ENCODE assay signal across 16 cellular contexts in the genomic region with DNA sequence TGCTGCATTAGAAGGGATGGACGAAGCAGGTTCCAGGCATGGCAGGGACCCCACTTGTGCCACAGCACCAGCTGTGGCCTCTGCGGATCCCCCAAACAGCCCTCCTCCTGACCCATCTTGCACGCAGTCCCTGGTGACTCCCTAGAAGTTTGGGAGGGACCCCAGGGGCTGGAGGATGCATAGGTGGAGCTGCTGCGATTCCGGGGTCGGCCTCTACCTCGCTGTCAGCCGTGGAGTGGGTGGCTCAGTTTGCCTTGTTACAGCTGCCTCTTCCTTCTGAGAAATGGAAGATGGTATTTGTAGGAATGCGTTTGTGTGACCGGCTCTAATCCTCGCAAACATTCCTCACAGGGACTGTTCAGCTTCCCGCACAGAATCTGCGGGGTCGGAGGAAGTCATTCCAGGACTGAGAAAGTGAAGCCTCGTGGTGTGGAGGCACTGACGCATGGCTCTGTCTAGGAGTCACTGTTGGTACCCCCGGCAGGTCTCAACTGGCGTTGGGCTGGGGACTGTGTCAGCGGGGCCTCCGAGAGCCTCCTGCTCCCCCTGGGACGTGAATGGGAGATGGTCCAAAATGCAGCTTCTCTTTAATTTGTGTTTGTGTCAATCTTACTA. TPM values are rescaled to one million over a fixed set of nuclear protein-coding genes. Genes with fewer than 3 reads are reported as not detected.
DNase-seq lines count a peak whose midpoint lies in the region; FAIRE-seq and TF ChIP-seq lines count a peak whose summit lies in the region.
"Had no signal": no experiment of that assay in that cellular context is flagged by ENCODE, and none has a peak within 500 bp of the region (broad histone marks: within the 10 kb centered on the region; RNA-seq: fewer than 3 reads in every experiment).

No MANE protein-coding gene starts in this region.

- H2AFZ ChIP-seq in neuronal stem cell (ENCODE audit: low read length): no peak overlapping the region
- H2AFZ ChIP-seq: PC-9 had no signal

- H3K23ac ChIP-seq in neuronal stem cell (ENCODE audit: low read depth, low read length, poor library complexity): peak overlapping the region; percentile 25

- H4K8ac ChIP-seq in neuronal stem cell (ENCODE audit: low read depth, low read length): no peak overlapping the region

- peak overlapping the region; percentile 61 for H2AK5ac ChIP-seq in neuronal stem cell (ENCODE audit: low read depth, low read length)

- H4K91ac ChIP-seq in neuronal stem cell (ENCODE audit: low read depth, low read length, poor library complexity): peak overlapping the region; percentile 85

- H3K4ac ChIP-seq in neuronal stem cell (ENCODE audit: low read length): peak overlapping the region; percentile 66

- no CpG with 5 or more reads among the region's 21 CpGs for WGBS in neuronal stem cell (ENCODE audit: extremely low coverage in 2 of 2, insufficient read length in 2 of 2, insufficient replicate concordance in 1 of 2), 2 donors

- H3K9ac ChIP-seq in BLaER1 treated with 17β-estradiol and CSF1 and Interleukin-3, amounts not matched to agents 10 nM and 100 nM: peak overlapping the region in 4 of 11 experiments; percentile 21 to 65 (median 42); a peak in 3 of 22 replicates
- no peak overlapping the region for H3K9ac ChIP-seq in neuronal stem cell (ENCODE audit: low read depth, low read length, poor library complexity)

- no peaks in the 10 kb centered on the region for H3K9me3 ChIP-seq in BLaER1 treated with 17β-estradiol and CSF1 and Interleukin-3, amounts not matched to agents 10 nM and 100 nM (replicated peaks in 1 of 11)
- H3K9me3 ChIP-seq in neuronal stem cell (replicated peaks in 1 of 2; ENCODE audit: control insufficient read depth in 2 of 2, insufficient read depth in 1 of 2, low read depth in 1 of 2, low read length in 2 of 2): peaks cover 0 to 4% of the 10 kb centered on the region in 2 donors

- no peak overlapping the region for H3K4me3 Mint-ChIP-seq in brain
- H3K4me3 Mint-ChIP-seq: activated naive CD8-positive, alpha-beta T cell treated with anti-CD3 and anti-CD28 coated beads, Interleukin-2, amount 10 ng/mL, durations not matched to agents 7 days and 5 days; activated T-helper 1 cell treated with anti-CD3 and anti-CD28 coated beads, Interleukin-12 subunit alpha, Interleukin-12 subunit beta, Interleukin-2, Interleukin-4 antibody, amounts not matched to agents 30 ng/mL and 10 ng/mL and 1 ng/mL, durations not matched to agents 14 hours and 24 hours and 36 hours had no signal

- 0 out of 22 replicates have a peak, but pooled peaks cover 0 to 6% (median 0%) of the 10 kb centered on the region in 11 experiments for H3K27me3 ChIP-seq in BLaER1 treated with 17β-estradiol and CSF1 and Interleukin-3, amounts not matched to agents 10 nM and 100 nM
- H3K27me3 ChIP-seq in neuronal stem cell (ENCODE audit: control insufficient read depth in 3 of 3, insufficient read depth in 3 of 3, low read depth in 1 of 3, low read length in 3 of 3): peaks cover 0 to 2% (median 0%) of the 10 kb centered on the region in 3 experiments

- peaks cover 6% of the 10 kb centered on the region for H3K36me3 Mint-ChIP-seq in brain

- H3K4me1 Mint-ChIP-seq in brain: peaks cover 70% of the 10 kb centered on the region

- H3K4me2 ChIP-seq in BLaER1 treated with 17β-estradiol and CSF1 and Interleukin-3, amounts not matched to agents 10 nM and 100 nM: peak overlapping the region; percentile 82 to 99 (median 96)
- no peak overlapping the region for H3K4me2 ChIP-seq in neuronal stem cell (ENCODE audit: insufficient read depth, low read length, poor library complexity, severe bottlenecking)
- H3K4me2 ChIP-seq: PC-9 had no signal

- peak overlapping the region; percentile 80 for H3K18ac ChIP-seq in neuronal stem cell (ENCODE audit: low read length)

- FAIRE-seq in D721Med (lab: Jason Lieb, UNC): no peak

- no peak overlapping the region for H2BK15ac ChIP-seq in neuronal stem cell (ENCODE audit: low read length)

- no peak overlapping the region for H3K27ac ChIP-seq in BLaER1 treated with 17β-estradiol and CSF1 and Interleukin-3, amounts not matched to agents 10 nM and 100 nM
- no peak overlapping the region for H3K27ac ChIP-seq in neuronal stem cell (replicated peaks; ENCODE audit: low read length)
- H3K27ac ChIP-seq: PC-9 had no signal

- peak overlapping the region; percentile 66 for H2BK5ac ChIP-seq in neuronal stem cell (ENCODE audit: low read length)

- peak overlapping the region in 3 of 5 experiments; percentile 1 to 85 (median 40) for H3K27ac Mint-ChIP-seq in brain
- H3K27ac Mint-ChIP-seq: activated T-helper 1 cell treated with anti-CD3 and anti-CD28 coated beads, Interleukin-12 subunit alpha, Interleukin-12 subunit beta, Interleukin-2, Interleukin-4 antibody, amounts not matched to agents 30 ng/mL and 10 ng/mL and 1 ng/mL, durations not matched to agents 14 hours and 24 hours and 36 hours had no signal

- no peaks in the 10 kb centered on the region for H3K27me3 Mint-ChIP-seq in brain
- H3K27me3 Mint-ChIP-seq: activated naive CD8-positive, alpha-beta T cell treated with anti-CD3 and anti-CD28 coated beads, Interleukin-2, amount 10 ng/mL, durations not matched to agents 7 days and 5 days had no signal

- no peak overlapping the region for H2BK120ac ChIP-seq in neuronal stem cell (ENCODE audit: low read depth, low read length)

- TF ChIP-seq CTCF in brain (conservative IDR thresholded peaks at IDR 0.05) (no peak), D721Med (IDR thresholded peaks at IDR 0.05; ENCODE audit: insufficient read depth, missing control alignments) (no peak)

- peaks cover 0 to 74% (median 0%) of the 10 kb centered on the region in 11 experiments; a peak in 6 of 22 replicates for H4K20me1 ChIP-seq in BLaER1 treated with 17β-estradiol and CSF1 and Interleukin-3, amounts not matched to agents 10 nM and 100 nM

- H2BK12ac ChIP-seq in neuronal stem cell (ENCODE audit: low read length): no peak overlapping the region

- no peaks in the 10 kb centered on the region for H3K9me3 Mint-ChIP-seq in brain
- H3K9me3 Mint-ChIP-seq: activated naive CD8-positive, alpha-beta T cell treated with anti-CD3 and anti-CD28 coated beads, Interleukin-2, amount 10 ng/mL, durations not matched to agents 7 days and 5 days; activated T-helper 1 cell treated with anti-CD3 and anti-CD28 coated beads, Interleukin-12 subunit alpha, Interleukin-12 subunit beta, Interleukin-2, Interleukin-4 antibody, amounts not matched to agents 30 ng/mL and 10 ng/mL and 1 ng/mL, durations not matched to agents 14 hours and 24 hours and 36 hours had no signal

- peaks cover 0 to 9% (median 0%) of the 10 kb centered on the region in 11 experiments; a peak in 3 of 22 replicates for H3K36me3 ChIP-seq in BLaER1 treated with 17β-estradiol and CSF1 and Interleukin-3, amounts not matched to agents 10 nM and 100 nM
- peaks cover 2 to 4% of the 10 kb centered on the region in 2 donors for H3K36me3 ChIP-seq in neuronal stem cell (replicated peaks in 1 of 2; ENCODE audit: control insufficient read depth in 2 of 2, insufficient read depth in 2 of 2, low read length in 2 of 2)

- H3K4me3 ChIP-seq in BLaER1 treated with 17β-estradiol and CSF1 and Interleukin-3, amounts not matched to agents 10 nM and 100 nM: no peak overlapping the region
- no peak overlapping the region for H3K4me3 ChIP-seq in neuronal stem cell (ENCODE audit: low read length in 2 of 2)
- H3K4me3 ChIP-seq: PC-9 had no signal

- DNase-seq in islet precursor cell (peak; percentile 84), neuronal stem cell (ENCODE audit: low spot score) (no peak), NCI-H2029 treated with DMSO at 0.1 percent for 48 hours (lab: John Stamatoyannopoulos, UW) (no peak), D721Med (ENCODE audit: insufficient read length, low spot score) (no peak), foreskin melanocyte (no peak), NCI-H1092 treated with DMSO at 0.1 percent for 48 hours (lab: John Stamatoyannopoulos, UW) (no peak)
- DNase-seq: activated naive CD8-positive, alpha-beta T cell treated with anti-CD3 and anti-CD28 coated beads, Interleukin-2, amount 10 ng/mL, durations not matched to agents 7 days and 5 days; DMS153; NCI-H2171; NCI-H82; PC-9; stimulated activated CD4-positive, alpha-beta T cell treated with anti-CD3 and anti-CD28 coated beads, Interleukin-12 subunit alpha, Interleukin-12 subunit beta, amount 100 ng/mL, for 4 hours; stimulated activated CD8-positive, alpha-beta memory T cell treated with anti-CD3 and anti-CD28 coated beads, Interleukin-4, amount 100 ng/mL, for 48 hours had no signal

- peak overlapping the region; percentile 31 for H3K14ac ChIP-seq in neuronal stem cell (ENCODE audit: low read length)

- peaks cover 2% of the 10 kb centered on the region for H3K79me1 ChIP-seq in neuronal stem cell (ENCODE audit: low read depth, low read length)

- H3K4me1 ChIP-seq in BLaER1 treated with 17β-estradiol and CSF1 and Interleukin-3, amounts not matched to agents 10 nM and 100 nM: peaks cover 94 to 99% (median 98%) of the 10 kb centered on the region in 10 experiments
- H3K4me1 ChIP-seq in neuronal stem cell (ENCODE audit: control insufficient read depth in 2 of 2, insufficient read depth in 1 of 2, low read depth in 1 of 2, low read length in 2 of 2): peaks cover 8 to 27% of the 10 kb centered on the region in 2 donors

RNA-seq across cellular contexts. Expression of a gene that starts 17.5 kb away (rescaled TPM):
- 16.0 TPM for polyA plus RNA-seq in brain (ENCODE audit: insufficient read depth, low read depth, low replicate concordance)
- 2.1 TPM for polyA plus RNA-seq in neuronal stem cell (2013, experiment 1 of 2)
- polyA plus RNA-seq in neuronal stem cell (2013, experiment 2 of 2): 2.0 TPM
